19 cellular contexts compared by ENCODE assay signal in the genomic region with DNA sequence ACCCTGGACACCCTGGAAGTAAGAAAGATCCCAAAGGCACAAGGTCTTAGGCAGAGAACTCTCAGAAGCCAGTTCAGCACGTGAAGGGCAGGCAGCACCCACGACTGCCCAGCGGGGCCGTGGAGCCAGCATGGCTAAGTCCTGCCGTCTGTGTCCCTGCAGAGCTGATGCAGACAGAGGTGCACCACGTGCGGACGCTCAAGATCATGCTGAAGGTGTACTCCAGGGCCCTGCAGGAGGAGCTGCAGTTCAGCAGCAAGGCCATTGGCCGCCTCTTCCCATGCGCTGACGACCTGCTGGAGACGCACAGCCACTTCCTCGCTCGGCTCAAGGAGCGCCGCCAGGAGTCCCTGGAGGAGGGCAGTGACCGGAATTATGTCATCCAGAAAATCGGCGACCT.
"Had no signal": no experiment of that assay in that cellular context is flagged by ENCODE, and none has a peak within 500 bp of the region (broad histone marks: within the 10 kb centered on the region; RNA-seq: fewer than 3 reads in every experiment).

No MANE protein-coding gene starts in this region.

- H3K9me3 ChIP-seq: gastrocnemius medialis, heart right ventricle, ovary, right atrium auricular region, sigmoid colon, tibial nerve had no signal

- H3K27me3 Mint-ChIP-seq: naive thymus-derived CD4-positive, alpha-beta T cell had no signal

- H3K27ac Mint-ChIP-seq: nephron progenitor cell had no signal

- H3K4me3 Mint-ChIP-seq: nephron progenitor cell had no signal

- H3K27ac ChIP-seq: gastrocnemius medialis, heart right ventricle, ovary, right atrium auricular region, sigmoid colon, skin epidermis, tibial nerve had no signal

- H3K4me3 ChIP-seq: dorsolateral prefrontal cortex, gastrocnemius medialis, heart right ventricle, ovary, right atrium auricular region, sigmoid colon, skin epidermis, tibial nerve had no signal

- ATAC-seq: esophagus mucosa; gastrocnemius medialis; heart right ventricle; left lobe of liver; naive thymus-derived CD4-positive, alpha-beta T cell had no signal

- H3K36me3 ChIP-seq: ovary had no signal

- FAIRE-seq: endometrium had no signal

- DNase-seq: cortex of kidney; dorsolateral prefrontal cortex; effector CD8-positive, alpha-beta T cell; gastrocnemius medialis; heart right ventricle; hypothalamus; islet precursor cell; mammary epithelial cell; naive thymus-derived CD4-positive, alpha-beta T cell; nephron progenitor cell; ovary; sigmoid colon; stimulated activated naive CD4-positive, alpha-beta T cell treated with Interleukin-2 at 50 U/mL for 16 hours had no signal

- H3K4me1 Mint-ChIP-seq: nephron progenitor cell had no signal

- H3K4me1 ChIP-seq: gastrocnemius medialis, tibial nerve had no signal

- H3K27me3 ChIP-seq: dorsolateral prefrontal cortex, gastrocnemius medialis, heart right ventricle, ovary, right atrium auricular region, sigmoid colon, tibial nerve had no signal
